ENCODE assay signal across 16 cellular contexts in genomic region chr1:22163578-22163977, GRCh38. TPM values are rescaled to one million over a fixed set of nuclear protein-coding genes. Genes with fewer than 3 reads are reported as not detected.
"Had no signal": no experiment of that assay in that cellular context is flagged by ENCODE, and none has a peak within 500 bp of the region (broad histone marks: within the 10 kb centered on the region; RNA-seq: fewer than 3 reads in every experiment).

No MANE protein-coding gene starts in this region.

- H3K9ac ChIP-seq: parathyroid adenoma had no signal

- ATAC-seq: stimulated activated effector memory CD8-positive, alpha-beta T cell treated with anti-CD3 and anti-CD28 coated beads, Interleukin-12 subunit alpha, Interleukin-12 subunit beta, amount 100 ng/mL, for 72 hours had no signal

- H2AFZ ChIP-seq: parathyroid adenoma had no signal

- H3K27ac ChIP-seq: left ventricle myocardium inferior, parathyroid adenoma, tibial artery, VCaP had no signal

- H3K9me3 ChIP-seq: left ventricle myocardium inferior, tibial artery had no signal

- H3K4me3 ChIP-seq: left ventricle myocardium inferior, tibial artery had no signal

- H3K4me1 ChIP-seq: parathyroid adenoma, tibial artery had no signal

- H3K36me3 ChIP-seq: left ventricle myocardium inferior, tibial artery had no signal

- DNase-seq: activated CD4-positive, alpha-beta memory T cell treated with anti-CD3 and anti-CD28 coated beads for 36 hours; activated gamma-delta T cell treated with Interleukin-2 at 50 U/mL for 16 hours; activated naive CD8-positive, alpha-beta T cell treated with anti-CD3 and anti-CD28 coated beads, Interleukin-2, amount 10 ng/mL, durations not matched to agents 7 days and 5 days; activated T-cell treated with anti-CD3 and anti-CD28 coated beads, Interleukin-2, amount 50 U/mL, for 48 hours; aorta; effector CD4-positive, alpha-beta T cell; foreskin melanocyte; islet precursor cell; left ventricle myocardium inferior; mesenchymal stem cell; T-helper 1 cell; tibial artery had no signal

- H3K79me2 ChIP-seq: parathyroid adenoma had no signal

RNA-seq across cellular contexts. Expression of gene WNT4, which starts 20.7 kb away (rescaled TPM):
- total RNA-seq: activated CD4-positive, alpha-beta memory T cell treated with anti-CD3 and anti-CD28 coated beads for 36 hours; activated naive CD8-positive, alpha-beta T cell treated with anti-CD3 and anti-CD28 coated beads, Interleukin-2, amount 10 ng/mL, durations not matched to agents 7 days and 5 days; aorta; endothelial cell of umbilical vein; left ventricle myocardium inferior had no signal
- polyA plus RNA-seq: aorta had no signal
